In genomic region chr3:49723301-49723630, GRCh38 we compare ENCODE assay signal across 1 cellular context.
A peak's percentile ranks its signal among the peaks of the same experiment; 100 is the strongest.
TF ChIP-seq lines count a peak whose summit lies in the region.

No MANE protein-coding gene starts in this region.

TF ChIP-seq in H1, 55 proteins besides CTCF, POLR2A, EP300 and RAD21:
- TF ChIP-seq, protein P1, sequence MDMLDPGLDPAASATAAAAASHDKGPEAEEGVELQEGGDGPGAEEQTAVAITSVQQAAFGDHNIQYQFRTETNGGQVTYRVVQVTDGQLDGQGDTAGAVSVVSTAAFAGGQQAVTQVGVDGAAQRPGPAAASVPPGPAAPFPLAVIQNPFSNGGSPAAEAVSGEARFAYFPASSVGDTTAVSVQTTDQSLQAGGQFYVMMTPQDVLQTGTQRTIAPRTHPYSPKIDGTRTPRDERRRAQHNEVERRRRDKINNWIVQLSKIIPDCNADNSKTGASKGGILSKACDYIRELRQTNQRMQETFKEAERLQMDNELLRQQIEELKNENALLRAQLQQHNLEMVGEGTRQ (IDR thresholded peaks at IDR 0.05; ENCODE audit: low read length): peak; percentile 78
- TF ChIP-seq POLR2AphosphoS5 (IDR thresholded peaks at IDR 0.05; ENCODE audit: low read depth, low read length) (peak; percentile 32; the same call in 1 of the 2 replicates), SIN3A (conservative IDR thresholded peaks at IDR 0.05 in 1 of 2, IDR thresholded peaks at IDR 0.05 in 1 of 2; ENCODE audit: low read depth in 1 of 2, low read length in 2 of 2) (0 out of 4 replicates have a peak, but pooled peaks of 1 of the 2 experiments have one; percentile 49), SAP30 (IDR thresholded peaks at IDR 0.05; ENCODE audit: insufficient read depth, insufficient replicate concordance, low read length) (peak; percentile 91), RFX5 (IDR thresholded peaks at IDR 0.05; ENCODE audit: borderline replicate concordance, low read depth, low read length) (no peak)
- TF ChIP-seq, protein P2, sequence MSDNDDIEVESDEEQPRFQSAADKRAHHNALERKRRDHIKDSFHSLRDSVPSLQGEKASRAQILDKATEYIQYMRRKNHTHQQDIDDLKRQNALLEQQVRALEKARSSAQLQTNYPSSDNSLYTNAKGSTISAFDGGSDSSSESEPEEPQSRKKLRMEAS (IDR thresholded peaks at IDR 0.05): peak; percentile 82
